In the genomic region with DNA sequence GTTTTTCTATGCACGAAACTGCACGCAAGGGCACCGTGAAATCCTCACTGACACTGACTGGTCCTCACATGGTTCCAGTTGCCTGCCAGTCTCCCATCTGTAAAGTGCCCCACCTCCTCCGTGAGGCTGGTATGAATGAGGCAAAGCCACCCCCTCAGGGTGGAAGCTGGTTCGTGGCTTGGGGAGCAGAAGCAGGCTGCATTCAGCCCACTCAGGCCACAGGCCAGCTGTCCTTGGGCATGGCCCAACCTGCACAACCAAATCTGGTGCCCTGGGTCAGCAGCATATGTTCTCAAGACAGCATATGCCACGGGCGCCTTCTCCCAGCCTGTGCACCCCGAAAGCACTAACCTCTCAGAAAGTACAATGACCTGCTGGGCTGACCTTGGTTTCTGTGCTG, we compare ENCODE assay signal across 15 cellular contexts.
"Had no signal": no experiment of that assay in that cellular context is flagged by ENCODE, and none has a peak within 500 bp of the region (broad histone marks: within the 10 kb centered on the region; RNA-seq: fewer than 3 reads in every experiment).

No MANE protein-coding gene starts in this region.

- H2AFZ ChIP-seq: hepatocyte had no signal

- H3K9me3 ChIP-seq: esophagus muscularis mucosa, gastroesophageal sphincter, left ventricle myocardium inferior, right atrium auricular region, sigmoid colon had no signal

- DNase-seq: effector memory CD8-positive, alpha-beta T cell; kidney; left cardiac atrium; left ventricle myocardium inferior; naive thymus-derived CD8-positive, alpha-beta T cell; sigmoid colon; small intestine; stimulated activated CD4-positive, alpha-beta T cell treated with anti-CD3 and anti-CD28 coated beads, Interleukin-12 subunit alpha, Interleukin-12 subunit beta, amount 100 ng/mL, for 4 hours; stimulated activated naive CD4-positive, alpha-beta T cell treated with Interleukin-2 at 50 U/mL for 16 hours; trophoblast cell had no signal

- H3K27me3 ChIP-seq: esophagus muscularis mucosa, gastroesophageal sphincter, hepatocyte, right atrium auricular region, sigmoid colon had no signal

- FAIRE-seq: kidney, small intestine had no signal

- H3K36me3 ChIP-seq: esophagus muscularis mucosa, gastroesophageal sphincter, left ventricle myocardium inferior, right atrium auricular region, sigmoid colon had no signal

- H3K27ac ChIP-seq: epithelial cell of prostate, esophagus muscularis mucosa, gastroesophageal sphincter, hepatocyte, left ventricle myocardium inferior, right atrium auricular region, sigmoid colon had no signal

- H3K79me2 ChIP-seq: hepatocyte had no signal

- H3K4me2 ChIP-seq: hepatocyte had no signal

- H3K4me3 ChIP-seq: esophagus muscularis mucosa, gastroesophageal sphincter, hepatocyte, left ventricle myocardium inferior, right atrium auricular region, sigmoid colon had no signal

- H3K4me1 ChIP-seq: right atrium auricular region had no signal
